21 cellular contexts compared by ENCODE assay signal in genomic region chr12:61923152-61923551, GRCh38.
DNase-seq lines count a peak whose midpoint lies in the region; ATAC-seq and TF ChIP-seq lines count a peak whose summit lies in the region.
"Had no signal": no experiment of that assay in that cellular context is flagged by ENCODE, and none has a peak within 500 bp of the region (broad histone marks: within the 10 kb centered on the region; RNA-seq: fewer than 3 reads in every experiment).

No MANE protein-coding gene starts in this region.

- H3K4ac ChIP-seq in mesendoderm (ENCODE audit: low read depth, low read length), result no peak overlapping the region

- H3K9me3 Mint-ChIP-seq in type B pancreatic cell, result no peaks in the 10 kb centered on the region

- no peaks in the 10 kb centered on the region for H3K9me3 ChIP-seq in liver (ENCODE audit: control insufficient read depth in 4 of 4, low read length in 3 of 4)
- no peaks in the 10 kb centered on the region for H3K9me3 ChIP-seq in right lobe of liver
- H3K9me3 ChIP-seq: BE2C had no signal

- no peaks in the 10 kb centered on the region for H3K79me2 ChIP-seq in mesendoderm (ENCODE audit: control insufficient read depth, insufficient read depth, low read length)

- no peak overlapping the region for H3K4me3 Mint-ChIP-seq in type B pancreatic cell
- H3K4me3 Mint-ChIP-seq: CD14-positive monocyte; CD4-positive, alpha-beta T cell; CD8-positive, alpha-beta memory T cell had no signal

- intact Hi-C loops in right lobe of liver (cut with DNase I), result no loop called here

- 75% methylated on average over 3 of the region's 3 CpGs for WGBS in liver
- 69% methylated on average over 3 of the region's 3 CpGs for WGBS in right lobe of liver (ENCODE audit: insufficient coverage, low coverage, low lambda C conversion rate, missing lambda C conversion rate)
- no CpG with 5 or more reads among the region's 3 CpGs for WGBS in mesendoderm (ENCODE audit: extremely low coverage, insufficient coverage, low lambda C conversion rate)

- no peaks in the 10 kb centered on the region for H3K27me3 Mint-ChIP-seq in type B pancreatic cell
- H3K27me3 Mint-ChIP-seq: CD4-positive, alpha-beta T cell; CD8-positive, alpha-beta memory T cell had no signal

- H3K4me3 ChIP-seq in liver (ENCODE audit: low read depth in 1 of 3, low read length in 3 of 3), result no peak overlapping the region
- H3K4me3 ChIP-seq in right lobe of liver, result no peak overlapping the region
- H3K4me3 ChIP-seq in mesendoderm (ENCODE audit: low read length), result no peak overlapping the region
- H3K4me3 ChIP-seq: BLaER1 treated with 17β-estradiol and CSF1 and Interleukin-3, amounts not matched to agents 10 nM and 100 nM; GM12878 had no signal

- H2AK5ac ChIP-seq in mesendoderm (ENCODE audit: low read length), result no peak overlapping the region

- H3K9ac ChIP-seq in liver (ENCODE audit: low read depth in 1 of 2, low read length in 2 of 2) (no peak overlapping the region), mesendoderm (ENCODE audit: low read length) (no peak overlapping the region)
- H3K9ac ChIP-seq: BLaER1 treated with 17β-estradiol and CSF1 and Interleukin-3, amounts not matched to agents 10 nM and 100 nM had no signal

- TF ChIP-seq POLR2A in right lobe of liver (IDR thresholded peaks at IDR 0.05), result no peak

- no peak overlapping the region for H3K23ac ChIP-seq in mesendoderm (ENCODE audit: low read length)

- ATAC-seq in right lobe of liver, result no peak
- ATAC-seq in GM21529 (IDR thresholded peaks at IDR 0.05; ENCODE audit: unreplicated experiment), result no peak
- ATAC-seq: GM12878 had no signal

- no peaks in the 10 kb centered on the region for H3K27me3 ChIP-seq in liver (ENCODE audit: control insufficient read depth in 4 of 4, insufficient read depth in 4 of 4, low read length in 3 of 4)
- H3K27me3 ChIP-seq in right lobe of liver, result no peaks in the 10 kb centered on the region
- no peaks in the 10 kb centered on the region for H3K27me3 ChIP-seq in mesendoderm (ENCODE audit: insufficient read depth, low read length, poor library complexity)
- H3K27me3 ChIP-seq: BE2C; BLaER1 treated with 17β-estradiol and CSF1 and Interleukin-3, amounts not matched to agents 10 nM and 100 nM had no signal

- H4K8ac ChIP-seq in mesendoderm (ENCODE audit: low read depth, low read length), result no peak overlapping the region

- peak; percentile 20 to 65 for TF ChIP-seq RAD21 in liver (IDR thresholded peaks at IDR 0.05)

- no peaks in the 10 kb centered on the region for H3K4me1 Mint-ChIP-seq in type B pancreatic cell (ENCODE audit: unreplicated experiment)
- H3K4me1 Mint-ChIP-seq: CD14-positive monocyte; CD8-positive, alpha-beta memory T cell had no signal

- H3K27ac ChIP-seq in liver (ENCODE audit: low read depth in 1 of 2, low read length in 2 of 2) (no peak overlapping the region), right lobe of liver (no peak overlapping the region), mesendoderm (ENCODE audit: low read depth, low read length) (no peak overlapping the region)
- H3K27ac ChIP-seq: 22Rv1; BLaER1 treated with 17β-estradiol and CSF1 and Interleukin-3, amounts not matched to agents 10 nM and 100 nM had no signal

- no peak overlapping the region for H2BK5ac ChIP-seq in mesendoderm (ENCODE audit: low read length)

- peaks cover 0 to 10% (median 7%) of the 10 kb centered on the region in 4 donors for H3K4me1 ChIP-seq in liver (ENCODE audit: control insufficient read depth in 4 of 4, insufficient read depth in 4 of 4, low read length in 3 of 4)
- H3K4me1 ChIP-seq in right lobe of liver, result peaks cover 0 to 11% (median 0%) of the 10 kb centered on the region in 4 donors
- H3K4me1 ChIP-seq in mesendoderm (ENCODE audit: control insufficient read depth, low read depth, low read length), result no peaks in the 10 kb centered on the region
- H3K4me1 ChIP-seq: BE2C had no signal

- DNase-seq in right lobe of liver (no peak), NCI-H524 treated with DMSO at 0.1 percent for 48 hours (lab: John Stamatoyannopoulos, UW) (peak; percentile 4), mesendoderm (peak; percentile 13), type B pancreatic cell (ENCODE audit: extremely low spot score, unreplicated experiment) (no peak)
- DNase-seq: ACHN; AML-193; BE2C; CD4-positive, alpha-beta T cell; CD8-positive, alpha-beta memory T cell; DMS 273 treated with DMSO at 0.1 percent for 48 hours; DMS79; EL; GDM1; GOT3; HCEC 1CT had no signal

- no peak overlapping the region for H3K56ac ChIP-seq in mesendoderm (ENCODE audit: low read length)

- H2BK15ac ChIP-seq in mesendoderm (replicated peaks; ENCODE audit: low read depth), result no peak overlapping the region

- H4K5ac ChIP-seq in mesendoderm (ENCODE audit: low read length), result no peak overlapping the region

- no peak overlapping the region for H3K4me2 ChIP-seq in mesendoderm (ENCODE audit: low read length)
- H3K4me2 ChIP-seq: BLaER1 treated with 17β-estradiol and CSF1 and Interleukin-3, amounts not matched to agents 10 nM and 100 nM had no signal

- H3K79me1 ChIP-seq in mesendoderm (ENCODE audit: low read length), result no peaks in the 10 kb centered on the region

- H3K18ac ChIP-seq in mesendoderm (ENCODE audit: low read length), result no peak overlapping the region

- H2BK120ac ChIP-seq in mesendoderm (ENCODE audit: low read depth, low read length), result no peak overlapping the region

- no peaks in the 10 kb centered on the region for H3K36me3 Mint-ChIP-seq in type B pancreatic cell
- H3K36me3 Mint-ChIP-seq: CD14-positive monocyte had no signal

- H3K36me3 ChIP-seq in liver (ENCODE audit: control insufficient read depth in 4 of 4, insufficient read depth in 3 of 4, low read depth in 1 of 4, low read length in 3 of 4) (no peaks in the 10 kb centered on the region), right lobe of liver (no peaks in the 10 kb centered on the region), mesendoderm (ENCODE audit: control insufficient read depth, insufficient read depth, low read length) (no peaks in the 10 kb centered on the region)
- H3K36me3 ChIP-seq: BE2C; BLaER1 treated with 17β-estradiol and CSF1 and Interleukin-3, amounts not matched to agents 10 nM and 100 nM had no signal

- no peak overlapping the region for H3K27ac Mint-ChIP-seq in type B pancreatic cell
- H3K27ac Mint-ChIP-seq: CD14-positive monocyte; CD4-positive, alpha-beta T cell; CD8-positive, alpha-beta memory T cell had no signal

- TF ChIP-seq CTCF in liver (IDR thresholded peaks at IDR 0.05; ENCODE audit: low read depth, low read length, missing input control), result no peak
- no peak for TF ChIP-seq CTCF in right lobe of liver (IDR thresholded peaks at IDR 0.05)
- no peak for TF ChIP-seq CTCF in type B pancreatic cell (conservative IDR thresholded peaks at IDR 0.05)

TF ChIP-seq in liver, 16 proteins besides CTCF, POLR2A, EP300 and RAD21 (continues in another document):
- TF ChIP-seq, protein P1, sequence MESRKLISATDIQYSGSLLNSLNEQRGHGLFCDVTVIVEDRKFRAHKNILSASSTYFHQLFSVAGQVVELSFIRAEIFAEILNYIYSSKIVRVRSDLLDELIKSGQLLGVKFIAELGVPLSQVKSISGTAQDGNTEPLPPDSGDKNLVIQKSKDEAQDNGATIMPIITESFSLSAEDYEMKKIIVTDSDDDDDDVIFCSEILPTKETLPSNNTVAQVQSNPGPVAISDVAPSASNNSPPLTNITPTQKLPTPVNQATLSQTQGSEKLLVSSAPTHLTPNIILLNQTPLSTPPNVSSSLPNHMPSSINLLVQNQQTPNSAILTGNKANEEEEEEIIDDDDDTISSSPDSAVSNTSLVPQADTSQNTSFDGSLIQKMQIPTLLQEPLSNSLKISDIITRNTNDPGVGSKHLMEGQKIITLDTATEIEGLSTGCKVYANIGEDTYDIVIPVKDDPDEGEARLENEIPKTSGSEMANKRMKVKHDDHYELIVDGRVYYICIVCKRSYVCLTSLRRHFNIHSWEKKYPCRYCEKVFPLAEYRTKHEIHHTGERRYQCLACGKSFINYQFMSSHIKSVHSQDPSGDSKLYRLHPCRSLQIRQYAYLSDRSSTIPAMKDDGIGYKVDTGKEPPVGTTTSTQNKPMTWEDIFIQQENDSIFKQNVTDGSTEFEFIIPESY (IDR thresholded peaks at IDR 0.05), result no peak
- TF ChIP-seq YY1 (IDR thresholded peaks at IDR 0.05) (no peak), GABPA (IDR thresholded peaks at IDR 0.05 in 1 of 2, conservative IDR thresholded peaks at IDR 0.05 in 1 of 2) (no peak), SP1 (IDR thresholded peaks at IDR 0.05) (no peak), JUND (IDR thresholded peaks at IDR 0.05) (no peak), TAF1 (conservative IDR thresholded peaks at IDR 0.05) (no peak), FOXA1 (IDR thresholded peaks at IDR 0.05) (no peak), FOXA2 (IDR thresholded peaks at IDR 0.05) (no peak), HNF4G (IDR thresholded peaks at IDR 0.05) (no peak), ATF3 (IDR thresholded peaks at IDR 0.05) (no peak), EGR1 (IDR thresholded peaks at IDR 0.05; ENCODE audit: low read depth in 2 of 2) (no peak), HNF4A (conservative IDR thresholded peaks at IDR 0.05) (no peak)
- TF ChIP-seq, protein P2, sequence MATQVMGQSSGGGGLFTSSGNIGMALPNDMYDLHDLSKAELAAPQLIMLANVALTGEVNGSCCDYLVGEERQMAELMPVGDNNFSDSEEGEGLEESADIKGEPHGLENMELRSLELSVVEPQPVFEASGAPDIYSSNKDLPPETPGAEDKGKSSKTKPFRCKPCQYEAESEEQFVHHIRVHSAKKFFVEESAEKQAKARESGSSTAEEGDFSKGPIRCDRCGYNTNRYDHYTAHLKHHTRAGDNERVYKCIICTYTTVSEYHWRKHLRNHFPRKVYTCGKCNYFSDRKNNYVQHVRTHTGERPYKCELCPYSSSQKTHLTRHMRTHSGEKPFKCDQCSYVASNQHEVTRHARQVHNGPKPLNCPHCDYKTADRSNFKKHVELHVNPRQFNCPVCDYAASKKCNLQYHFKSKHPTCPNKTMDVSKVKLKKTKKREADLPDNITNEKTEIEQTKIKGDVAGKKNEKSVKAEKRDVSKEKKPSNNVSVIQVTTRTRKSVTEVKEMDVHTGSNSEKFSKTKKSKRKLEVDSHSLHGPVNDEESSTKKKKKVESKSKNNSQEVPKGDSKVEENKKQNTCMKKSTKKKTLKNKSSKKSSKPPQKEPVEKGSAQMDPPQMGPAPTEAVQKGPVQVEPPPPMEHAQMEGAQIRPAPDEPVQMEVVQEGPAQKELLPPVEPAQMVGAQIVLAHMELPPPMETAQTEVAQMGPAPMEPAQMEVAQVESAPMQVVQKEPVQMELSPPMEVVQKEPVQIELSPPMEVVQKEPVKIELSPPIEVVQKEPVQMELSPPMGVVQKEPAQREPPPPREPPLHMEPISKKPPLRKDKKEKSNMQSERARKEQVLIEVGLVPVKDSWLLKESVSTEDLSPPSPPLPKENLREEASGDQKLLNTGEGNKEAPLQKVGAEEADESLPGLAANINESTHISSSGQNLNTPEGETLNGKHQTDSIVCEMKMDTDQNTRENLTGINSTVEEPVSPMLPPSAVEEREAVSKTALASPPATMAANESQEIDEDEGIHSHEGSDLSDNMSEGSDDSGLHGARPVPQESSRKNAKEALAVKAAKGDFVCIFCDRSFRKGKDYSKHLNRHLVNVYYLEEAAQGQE (IDR thresholded peaks at IDR 0.05), result no peak

Comparison
In these comparisons a context has a peak if more than half of its experiments do, and no peak if none do; other contexts are left out.
1. DNase-seq: peak in NCI-H524 treated with DMSO at 0.1 percent for 48 hours (single experiment) and mesendoderm (single experiment); none in right lobe of liver (0 of 3) and type B pancreatic cell (single experiment).